Comparison of ENCODE assay signal across 1 cellular context in the genomic region with DNA sequence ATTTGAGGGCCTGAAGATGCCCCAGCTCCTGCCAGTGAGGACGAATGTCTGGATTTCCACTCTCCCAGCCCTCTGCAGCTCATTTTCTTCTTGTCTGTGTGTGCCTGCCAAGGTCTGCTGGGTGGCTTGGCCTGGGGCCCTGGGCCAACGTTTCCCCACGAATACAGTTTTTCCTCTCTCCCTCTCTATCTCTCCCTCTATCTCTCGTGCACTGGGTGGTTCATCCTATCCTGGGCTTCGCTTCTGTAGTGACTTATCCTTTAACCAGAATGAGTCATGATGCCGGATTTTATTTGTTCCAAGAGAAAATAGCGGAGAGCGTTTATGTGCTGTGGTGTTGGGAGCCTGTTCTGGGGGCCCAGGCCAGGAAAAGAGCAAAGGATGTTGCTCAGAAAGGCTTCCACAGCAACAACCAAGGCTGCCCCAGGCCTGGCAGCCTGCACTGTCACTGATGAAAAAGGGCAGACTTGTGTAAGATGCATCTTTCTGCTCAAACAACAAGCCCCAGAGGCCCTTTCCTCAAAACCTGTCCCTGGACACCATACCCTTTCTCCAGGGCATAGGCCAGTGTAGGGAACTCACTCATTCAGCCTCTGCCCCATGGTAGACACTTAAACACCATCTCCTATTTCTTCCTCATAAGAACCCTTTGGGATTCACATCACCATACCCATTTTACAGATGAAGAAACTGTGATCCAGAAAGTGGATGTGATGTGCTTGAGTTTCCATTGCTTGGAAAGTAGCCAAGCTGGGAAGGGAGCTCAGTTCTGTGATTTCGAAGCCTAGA.
TF ChIP-seq lines count a peak whose summit lies in the region.

No MANE protein-coding gene starts in this region.

TF ChIP-seq in SK-N-SH, 30 proteins besides CTCF, POLR2A, EP300 and RAD21 (continued from another document):
- no peak; the same call in 1 of the 2 replicates for TF ChIP-seq PBX3 (IDR thresholded peaks at IDR 0.05)
- TF ChIP-seq, protein P1, sequence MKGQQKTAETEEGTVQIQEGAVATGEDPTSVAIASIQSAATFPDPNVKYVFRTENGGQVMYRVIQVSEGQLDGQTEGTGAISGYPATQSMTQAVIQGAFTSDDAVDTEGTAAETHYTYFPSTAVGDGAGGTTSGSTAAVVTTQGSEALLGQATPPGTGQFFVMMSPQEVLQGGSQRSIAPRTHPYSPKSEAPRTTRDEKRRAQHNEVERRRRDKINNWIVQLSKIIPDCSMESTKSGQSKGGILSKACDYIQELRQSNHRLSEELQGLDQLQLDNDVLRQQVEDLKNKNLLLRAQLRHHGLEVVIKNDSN (IDR thresholded peaks at IDR 0.05; ENCODE audit: borderline replicate concordance, low read depth): no peak
- TF ChIP-seq IRF3 (IDR thresholded peaks at IDR 0.05; ENCODE audit: low read depth, low read length): no peak
- TF ChIP-seq REST (IDR thresholded peaks at IDR 0.05; ENCODE audit: low read depth, low read length): no peak
- TF ChIP-seq, protein P2, sequence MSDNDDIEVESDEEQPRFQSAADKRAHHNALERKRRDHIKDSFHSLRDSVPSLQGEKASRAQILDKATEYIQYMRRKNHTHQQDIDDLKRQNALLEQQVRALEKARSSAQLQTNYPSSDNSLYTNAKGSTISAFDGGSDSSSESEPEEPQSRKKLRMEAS (IDR thresholded peaks at IDR 0.05; ENCODE audit: low read depth): peak; percentile 72
- peak; percentile 40; the same call in 1 of the 2 replicates for TF ChIP-seq GATA2 (CRISPR knock-in tag; IDR thresholded peaks at IDR 0.05)
- TF ChIP-seq NFIC (IDR thresholded peaks at IDR 0.05; ENCODE audit: borderline replicate concordance): peak; percentile 98
TF ChIP-seq in SK-N-SH: peak in this region for 12.
